1 cellular context compared by ENCODE assay signal in the genomic region with DNA sequence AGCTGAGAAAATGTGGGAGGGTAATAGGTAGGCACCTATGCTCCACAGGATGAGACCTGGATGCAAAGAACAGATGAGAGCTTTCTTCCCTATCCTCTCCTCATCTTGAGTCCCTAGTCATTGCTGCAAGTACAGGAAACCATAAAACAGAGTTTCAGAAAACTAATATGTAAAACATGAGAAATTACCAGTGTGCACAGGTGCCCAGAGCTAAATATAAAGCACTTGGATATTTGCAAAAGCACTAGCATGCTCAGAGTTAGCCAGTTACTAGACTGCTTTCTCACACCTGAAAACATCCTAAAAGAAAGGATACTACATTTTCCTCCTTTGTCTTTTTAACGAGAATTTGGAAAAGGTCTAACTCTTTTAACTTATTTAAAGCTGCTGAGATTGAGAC.
TF ChIP-seq lines count a peak whose summit lies in the region.

No MANE protein-coding gene starts in this region.

TF ChIP-seq in WTC11, 78 proteins besides CTCF, POLR2A, EP300 and RAD21 (continued from another document):
- TF ChIP-seq, protein P1, sequence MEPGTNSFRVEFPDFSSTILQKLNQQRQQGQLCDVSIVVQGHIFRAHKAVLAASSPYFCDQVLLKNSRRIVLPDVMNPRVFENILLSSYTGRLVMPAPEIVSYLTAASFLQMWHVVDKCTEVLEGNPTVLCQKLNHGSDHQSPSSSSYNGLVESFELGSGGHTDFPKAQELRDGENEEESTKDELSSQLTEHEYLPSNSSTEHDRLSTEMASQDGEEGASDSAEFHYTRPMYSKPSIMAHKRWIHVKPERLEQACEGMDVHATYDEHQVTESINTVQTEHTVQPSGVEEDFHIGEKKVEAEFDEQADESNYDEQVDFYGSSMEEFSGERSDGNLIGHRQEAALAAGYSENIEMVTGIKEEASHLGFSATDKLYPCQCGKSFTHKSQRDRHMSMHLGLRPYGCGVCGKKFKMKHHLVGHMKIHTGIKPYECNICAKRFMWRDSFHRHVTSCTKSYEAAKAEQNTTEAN (CRISPR knock-in tag; IDR thresholded peaks at IDR 0.05) = no peak
- TF ChIP-seq RORB (CRISPR knock-in tag; IDR thresholded peaks at IDR 0.05) (no peak), TP53 (CRISPR knock-in tag; IDR thresholded peaks at IDR 0.05) (no peak), ZNF396 (CRISPR knock-in tag; IDR thresholded peaks at IDR 0.05; ENCODE audit: borderline replicate concordance) (no peak)
- TF ChIP-seq, protein P2, sequence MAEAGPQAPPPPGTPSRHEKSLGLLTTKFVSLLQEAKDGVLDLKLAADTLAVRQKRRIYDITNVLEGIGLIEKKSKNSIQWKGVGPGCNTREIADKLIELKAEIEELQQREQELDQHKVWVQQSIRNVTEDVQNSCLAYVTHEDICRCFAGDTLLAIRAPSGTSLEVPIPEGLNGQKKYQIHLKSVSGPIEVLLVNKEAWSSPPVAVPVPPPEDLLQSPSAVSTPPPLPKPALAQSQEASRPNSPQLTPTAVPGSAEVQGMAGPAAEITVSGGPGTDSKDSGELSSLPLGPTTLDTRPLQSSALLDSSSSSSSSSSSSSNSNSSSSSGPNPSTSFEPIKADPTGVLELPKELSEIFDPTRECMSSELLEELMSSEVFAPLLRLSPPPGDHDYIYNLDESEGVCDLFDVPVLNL (CRISPR knock-in tag; IDR thresholded peaks at IDR 0.05; ENCODE audit: borderline replicate concordance, low read depth) = no peak
